Comparison of ENCODE assay signal across 29 cellular contexts in the genomic region with DNA sequence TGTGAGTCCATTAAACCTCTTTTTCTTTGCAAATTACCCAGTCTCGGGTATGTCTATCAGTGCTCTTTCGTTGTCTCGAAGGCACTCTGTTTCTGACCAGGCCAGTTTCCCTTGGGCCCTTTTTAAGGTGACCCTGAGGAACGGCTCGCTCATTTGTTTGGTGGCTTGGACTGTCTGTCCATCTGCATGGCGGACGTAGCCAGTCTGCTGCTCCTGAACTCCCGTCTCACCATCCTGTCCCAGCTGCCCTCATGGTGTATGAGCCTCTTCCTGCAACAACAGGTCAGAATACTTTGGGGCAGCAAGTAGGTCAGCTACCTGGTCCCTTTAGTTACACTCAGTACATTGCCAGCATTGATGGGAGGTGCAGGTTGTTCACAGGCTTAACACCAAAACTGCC. TPM values are rescaled to one million over a fixed set of nuclear protein-coding genes. Genes with fewer than 3 reads are reported as not detected.
A peak's percentile ranks its signal among the peaks of the same experiment; 100 is the strongest.
DNase-seq lines count a peak whose midpoint lies in the region; FAIRE-seq and TF ChIP-seq lines count a peak whose summit lies in the region.
"Had no signal": no experiment of that assay in that cellular context is flagged by ENCODE, and none has a peak within 500 bp of the region (broad histone marks: within the 10 kb centered on the region; RNA-seq: fewer than 3 reads in every experiment).

No MANE protein-coding gene starts in this region.

- H3K4me1 ChIP-seq in astrocyte (ENCODE audit: insufficient read depth, low read length) (no peaks in the 10 kb centered on the region), mesenchymal stem cell (ENCODE audit: control insufficient read depth, insufficient read depth, low read depth, low read length) (no peaks in the 10 kb centered on the region)
- H3K4me1 ChIP-seq: BE2C, BLaER1 had no signal

- H4K8ac ChIP-seq in mesenchymal stem cell (ENCODE audit: low read length): peak overlapping the region; percentile 3

- H3K4me3 ChIP-seq in astrocyte (ENCODE audit: insufficient read depth, low read depth, low read length) (no peak overlapping the region), mesenchymal stem cell (ENCODE audit: insufficient read depth in 1 of 2, low read depth in 1 of 2, low read length in 2 of 2) (no peak overlapping the region), WERI-Rb-1 (ENCODE audit: low read depth, low read length) (no peak overlapping the region)
- H3K4me3 ChIP-seq: BLaER1 had no signal

- no peak overlapping the region for H3K14ac ChIP-seq in mesenchymal stem cell (ENCODE audit: low read length in 2 of 2)

- H2BK120ac ChIP-seq in mesenchymal stem cell (ENCODE audit: low read depth, low read length): no peak overlapping the region

- 89% methylated on average over 8 of the region's 8 CpGs for WGBS in mesenchymal stem cell

- no peaks in the 10 kb centered on the region for H3K79me1 ChIP-seq in mesenchymal stem cell (replicated peaks; ENCODE audit: low read length, poor library complexity, severe bottlenecking)

- H4K20me1 ChIP-seq in astrocyte (ENCODE audit: insufficient read depth, low read length): no peaks in the 10 kb centered on the region
- H4K20me1 ChIP-seq: BLaER1 had no signal

- H3K4me2 ChIP-seq in astrocyte (ENCODE audit: low read length) (no peak overlapping the region), mesenchymal stem cell (ENCODE audit: low read length, poor library complexity, severe bottlenecking) (no peak overlapping the region)
- H3K4me2 ChIP-seq: BLaER1 had no signal

- no peaks in the 10 kb centered on the region for H3K79me2 ChIP-seq in astrocyte (ENCODE audit: insufficient read depth, low read length)

- H4K91ac ChIP-seq in mesenchymal stem cell (ENCODE audit: low read length): no peak overlapping the region

- H3K36me3 Mint-ChIP-seq in astrocyte (ENCODE audit: low read depth, unreplicated experiment): no peaks in the 10 kb centered on the region
- H3K36me3 Mint-ChIP-seq: CD14-positive monocyte; CD4-positive, alpha-beta memory T cell; CD4-positive, CD25-positive, alpha-beta regulatory T cell; CD8-positive, alpha-beta memory T cell had no signal

- no peak for FAIRE-seq in astrocyte (lab: Jason Lieb, UNC)
- FAIRE-seq: A204.1, GM12891, GM19239 had no signal

- H2BK12ac ChIP-seq in mesenchymal stem cell (ENCODE audit: low read length in 2 of 2): no peak overlapping the region

- H3K9ac ChIP-seq in astrocyte (ENCODE audit: low read length): no peak overlapping the region
- no peak overlapping the region for H3K9ac ChIP-seq in mesenchymal stem cell (ENCODE audit: low read length)
- H3K9ac ChIP-seq: BLaER1 had no signal

- no peak overlapping the region for H3K27ac Mint-ChIP-seq in astrocyte (ENCODE audit: unreplicated experiment)
- H3K27ac Mint-ChIP-seq: CD14-positive monocyte; CD4-positive, CD25-positive, alpha-beta regulatory T cell had no signal

- no peaks in the 10 kb centered on the region for H3K9me3 ChIP-seq in astrocyte (ENCODE audit: insufficient read depth, low read depth, low read length)
- no peaks in the 10 kb centered on the region for H3K9me3 ChIP-seq in mesenchymal stem cell (ENCODE audit: control insufficient read depth, low read length)
- no peaks in the 10 kb centered on the region for H3K9me3 ChIP-seq in WERI-Rb-1 (ENCODE audit: severe bottlenecking)
- H3K9me3 ChIP-seq: BE2C, BLaER1 had no signal

- no peak overlapping the region for H3K27ac ChIP-seq in astrocyte (ENCODE audit: low read depth, low read length)
- H3K27ac ChIP-seq in mesenchymal stem cell (ENCODE audit: low read length, poor library complexity, severe bottlenecking): no peak overlapping the region
- H3K27ac ChIP-seq in WERI-Rb-1: no peak overlapping the region
- H3K27ac ChIP-seq: BLaER1 had no signal

- H2BK15ac ChIP-seq in mesenchymal stem cell (ENCODE audit: low read depth, poor library complexity, severe bottlenecking): no peak overlapping the region

- H2BK5ac ChIP-seq in mesenchymal stem cell (ENCODE audit: low read depth, low read length, poor library complexity, severe bottlenecking): no peak overlapping the region

- TF ChIP-seq CTCF in astrocyte (IDR thresholded peaks at IDR 0.05; ENCODE audit: insufficient read depth, low read depth, low read length) (no peak), WERI-Rb-1 (IDR thresholded peaks at IDR 0.05; ENCODE audit: low read depth, low read length) (no peak)

- H3K9me3 Mint-ChIP-seq in astrocyte (ENCODE audit: unreplicated experiment): no peaks in the 10 kb centered on the region
- H3K9me3 Mint-ChIP-seq: CD4-positive, alpha-beta memory T cell; CD4-positive, CD25-positive, alpha-beta regulatory T cell; CD8-positive, alpha-beta memory T cell had no signal

- H3K36me3 ChIP-seq in astrocyte (ENCODE audit: insufficient read depth, low read length) (no peaks in the 10 kb centered on the region), mesenchymal stem cell (ENCODE audit: control insufficient read depth in 1 of 2, insufficient read depth in 2 of 2, low read depth in 1 of 2, low read length in 2 of 2) (no peaks in the 10 kb centered on the region), WERI-Rb-1 (no peaks in the 10 kb centered on the region)
- H3K36me3 ChIP-seq: BE2C, BLaER1 had no signal

- no peak overlapping the region for H3K18ac ChIP-seq in mesenchymal stem cell (ENCODE audit: low read depth in 1 of 2, low read length in 2 of 2)

- H3K4me3 Mint-ChIP-seq in astrocyte (ENCODE audit: unreplicated experiment): no peak overlapping the region
- H3K4me3 Mint-ChIP-seq: CD14-positive monocyte; CD4-positive, alpha-beta memory T cell; CD8-positive, alpha-beta memory T cell had no signal

- no peak overlapping the region for H3K23ac ChIP-seq in mesenchymal stem cell (ENCODE audit: low read length in 2 of 2)

- H2AK5ac ChIP-seq in mesenchymal stem cell (ENCODE audit: low read length, severe bottlenecking): no peak overlapping the region

- H2AFZ ChIP-seq in astrocyte (ENCODE audit: low read depth, low read length) (peak overlapping the region; percentile 4), mesenchymal stem cell (ENCODE audit: low read depth, low read length) (no peak overlapping the region)

- no peak for DNase-seq in astrocyte (ENCODE audit: low read depth)
- DNase-seq in mesenchymal stem cell: no peak
- no peak for DNase-seq in NCI-H2171 treated with DMSO at 0.1 percent for 48 hours (lab: John Stamatoyannopoulos, UW)
- DNase-seq in WERI-Rb-1: no peak
- DNase-seq in effector CD4-positive, alpha-beta T cell: no peak
- DNase-seq: 8988T; ACHN; BE2C; C1 segment of cervical spinal cord; CD4-positive, alpha-beta memory T cell; CD4-positive, CD25-positive, alpha-beta regulatory T cell; CD8-positive, alpha-beta memory T cell; COR-L47; DMS 273 treated with DMSO at 0.1 percent for 48 hours; DMS153; DMS53; DMS79; DND-41; EL; GDM1 had no signal

- H3K4me1 Mint-ChIP-seq in astrocyte (ENCODE audit: low read depth, unreplicated experiment): no peaks in the 10 kb centered on the region
- H3K4me1 Mint-ChIP-seq: CD14-positive monocyte; CD4-positive, alpha-beta memory T cell; CD4-positive, CD25-positive, alpha-beta regulatory T cell; CD8-positive, alpha-beta memory T cell had no signal

- H3K4ac ChIP-seq in mesenchymal stem cell (ENCODE audit: low read depth in 1 of 2, low read length in 2 of 2): no peak overlapping the region

- H3K27me3 ChIP-seq in astrocyte (ENCODE audit: insufficient read depth, low read length) (peaks cover 32% of the 10 kb centered on the region), mesenchymal stem cell (ENCODE audit: control insufficient read depth in 1 of 2, insufficient read depth in 1 of 2, low read length in 2 of 2) (peaks cover 23 to 68% of the 10 kb centered on the region in 2 experiments), WERI-Rb-1 (ENCODE audit: insufficient read depth, low read depth, severe bottlenecking) (no peaks in the 10 kb centered on the region)
- H3K27me3 ChIP-seq: BE2C, BLaER1 had no signal

- H3K27me3 Mint-ChIP-seq in astrocyte (ENCODE audit: low read depth, unreplicated experiment): peaks cover 37% of the 10 kb centered on the region

RNA-seq across cellular contexts. Expression of gene DRC7, which starts 19.0 kb away (rescaled TPM):
- not detected in 2 replicates for total RNA-seq in astrocyte
- not detected for polyA plus RNA-seq in mesenchymal stem cell (2013, experiment 1 of 2)
- not detected for polyA plus RNA-seq in mesenchymal stem cell (2013, experiment 2 of 2)
- total RNA-seq: A673; CD4-positive, alpha-beta memory T cell; CD4-positive, CD25-positive, alpha-beta regulatory T cell; CD8-positive, alpha-beta memory T cell; Daoy; G401 had no signal
- polyA plus RNA-seq: AG04450; CD4-positive, alpha-beta memory T cell; CD4-positive, CD25-positive, alpha-beta regulatory T cell; CD8-positive, alpha-beta memory T cell had no signal

RNA-seq across cellular contexts. Expression of gene KATNB1, which starts 22.0 kb away (rescaled TPM):
- total RNA-seq in astrocyte: 21.1 and 28.6 TPM in 2 replicates
- polyA plus RNA-seq in mesenchymal stem cell (2013, experiment 1 of 2): 9.7 TPM
- 9.8 TPM for polyA plus RNA-seq in mesenchymal stem cell (2013, experiment 2 of 2)

RNA-seq across cellular contexts. Expression of gene ADGRG3, which starts 45.5 kb away (rescaled TPM):
- total RNA-seq in astrocyte: not detected in 2 replicates
- not detected for polyA plus RNA-seq in mesenchymal stem cell (2013, experiment 1 of 2)
- not detected for polyA plus RNA-seq in mesenchymal stem cell (2013, experiment 2 of 2)
- total RNA-seq: A673; CD4-positive, alpha-beta memory T cell; CD8-positive, alpha-beta memory T cell; Daoy; G401 had no signal
- polyA plus RNA-seq: AG04450; CD4-positive, alpha-beta memory T cell; CD4-positive, CD25-positive, alpha-beta regulatory T cell; CD8-positive, alpha-beta memory T cell had no signal
